2 cellular contexts compared by ENCODE assay signal in genomic region chr5:88878976-88879375, GRCh38.
TF ChIP-seq lines count a peak whose summit lies in the region.

No MANE protein-coding gene starts in this region.

TF ChIP-seq in SK-N-SH, 30 proteins besides CTCF, POLR2A, EP300 and RAD21 (continued from another document):
- no peak for TF ChIP-seq REST (IDR thresholded peaks at IDR 0.05; ENCODE audit: low read depth, low read length)
TF ChIP-seq in SK-N-SH: peak in this region for 1.

TF ChIP-seq in SK-N-SH treated with all-trans-retinoic acid at 6 μM for 48 hours, 23 proteins besides CTCF, POLR2A, EP300 and RAD21 (continued from another document):
- TF ChIP-seq POU6F1 (CRISPR knock-in tag; IDR thresholded peaks at IDR 0.05; ENCODE audit: borderline replicate concordance, low read depth) (no peak), TSHZ2 (CRISPR knock-in tag; IDR thresholded peaks at IDR 0.05) (no peak), ZNF8 (CRISPR knock-in tag; IDR thresholded peaks at IDR 0.05) (no peak), PPARA (CRISPR knock-in tag; IDR thresholded peaks at IDR 0.05; ENCODE audit: borderline replicate concordance) (no peak)
